ENCODE assay signal across 8 cellular contexts in genomic region chr7:65873582-65874193, GRCh38. TPM values are rescaled to one million over a fixed set of nuclear protein-coding genes. Genes with fewer than 3 reads are reported as not detected.
DNase-seq lines count a peak whose midpoint lies in the region; ATAC-seq and TF ChIP-seq lines count a peak whose summit lies in the region.
"Not testable (repeated sequence)": the region's sequence is repeated elsewhere in the genome, so short reads cannot be mapped to it uniquely, and the experiment has no call there.

No MANE protein-coding gene starts in this region.

- not testable (repeated sequence) for H3K36me3 Mint-ChIP-seq in central memory CD8-positive, alpha-beta T cell (ENCODE audit: insufficient read depth)

- not testable (repeated sequence) for H3K27me3 ChIP-seq in iPS-20b (ENCODE audit: insufficient read depth, low read length); rectal smooth muscle tissue (ENCODE audit: control insufficient read depth, insufficient read depth, low read length); uterus

- H3K27ac ChIP-seq in iPS-20b (ENCODE audit: low read length) = not testable (repeated sequence)
- peak overlapping the region; percentile 59 for H3K27ac ChIP-seq in rectal smooth muscle tissue (ENCODE audit: low read depth, low read length)
- peak overlapping the region; percentile 42 to 78 for H3K27ac ChIP-seq in uterus

- TF ChIP-seq CTCF in uterus (IDR thresholded peaks at IDR 0.05) = not testable (repeated sequence)

- H3K36me3 ChIP-seq in iPS-20b (ENCODE audit: insufficient read depth, low read depth, low read length); rectal smooth muscle tissue (ENCODE audit: control insufficient read depth, insufficient read depth, low read length); uterus: not testable (repeated sequence)

- H3K4me1 Mint-ChIP-seq in central memory CD8-positive, alpha-beta T cell = not testable (repeated sequence)

- not testable (repeated sequence) for H3K4me1 ChIP-seq in iPS-20b (ENCODE audit: insufficient read depth, low read length); rectal smooth muscle tissue (ENCODE audit: control insufficient read depth, insufficient read depth, low read length); uterus

- H3K9ac ChIP-seq in iPS-20b (ENCODE audit: low read depth, low read length) = peak overlapping the region; percentile 78; the same call in 1 of the 2 replicates
- H3K9ac ChIP-seq in rectal smooth muscle tissue (ENCODE audit: low read length) = not testable (repeated sequence)

- TF ChIP-seq POLR2A in uterus (IDR thresholded peaks at IDR 0.05) = not testable (repeated sequence)

- not testable (repeated sequence) for H3K9me3 ChIP-seq in iPS-20b (ENCODE audit: insufficient read depth, low read depth, low read length); uterus

- DNase-seq in M059J (ENCODE audit: low read depth) = peak; percentile 10
- DNase-seq in central memory CD8-positive, alpha-beta T cell (ENCODE audit: low spot score in 2 of 2) = peak in 1 of 2 donors; percentile 15
- peak; percentile 19 to 32 for DNase-seq in uterus

- not testable (repeated sequence) for H3K9me3 Mint-ChIP-seq in central memory CD8-positive, alpha-beta T cell

- H3K27ac Mint-ChIP-seq in central memory CD8-positive, alpha-beta T cell (ENCODE audit: low read depth) = peak overlapping the region; percentile 85

- peak overlapping the region; percentile 82 for H3K4me3 Mint-ChIP-seq in central memory CD8-positive, alpha-beta T cell

- H3K4me3 ChIP-seq in iPS-20b (ENCODE audit: low read length) (peak overlapping the region; percentile 88), rectal smooth muscle tissue (ENCODE audit: low read length) (peak overlapping the region; percentile 62), uterus (peak overlapping the region; percentile 63 to 97)

- intact Hi-C loops in uterus (cut with DNase I; ENCODE audit: low total_unique reads) = not testable (repeated sequence)

- ATAC-seq in GM18502 (IDR thresholded peaks at IDR 0.05; ENCODE audit: poor library complexity, unreplicated experiment) (peak; percentile 37), HG02623 (IDR thresholded peaks at IDR 0.05; ENCODE audit: unreplicated experiment) (peak; percentile 30)
- peak; percentile 19 to 27 for ATAC-seq in activated CD4-positive, CD25-positive, alpha-beta regulatory T cell treated with anti-CD3 and anti-CD28 coated beads, Interleukin-2, amount 50 U/mL, for 24 hours
- ATAC-seq in central memory CD8-positive, alpha-beta T cell (replicated peaks; ENCODE audit: extremely low read depth, poor library complexity, severe bottlenecking) = peak; percentile 21

- not testable (repeated sequence) for H3K27me3 Mint-ChIP-seq in central memory CD8-positive, alpha-beta T cell

RNA-seq across cellular contexts. Expression of gene VKORC1L1, which starts 0.8 kb away (rescaled TPM):
- 12.5 and 20.0 TPM in 2 replicates for total RNA-seq in M059J (2014; rRNA removed; shearing (Covaris generic))
- 10 to 100 TPM; 12.3 to 33.9 (median 20.6) TPM for total RNA-seq in uterus
